Comparison of ENCODE assay signal across 17 cellular contexts in the genomic region with DNA sequence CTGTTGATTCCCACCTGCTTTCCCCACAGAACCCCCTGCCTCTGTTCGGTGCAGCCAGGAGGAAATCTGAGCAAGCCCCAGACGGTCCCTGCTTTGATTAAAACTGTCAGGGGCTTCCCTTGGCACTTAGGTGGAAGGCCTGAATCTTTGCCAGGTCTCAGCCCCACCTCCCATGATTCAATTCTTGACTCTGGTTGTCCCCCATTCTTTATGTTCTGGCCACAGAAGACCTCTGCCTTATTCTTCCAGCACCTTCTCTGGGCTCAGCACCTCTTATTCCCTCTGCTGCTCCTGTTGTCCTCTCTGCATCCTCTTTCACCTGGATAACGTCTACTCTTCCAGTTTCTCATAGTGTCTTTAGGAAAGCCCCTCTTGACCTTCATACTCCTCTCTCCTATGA.
DNase-seq lines count a peak whose midpoint lies in the region; ATAC-seq, FAIRE-seq and TF ChIP-seq lines count a peak whose summit lies in the region.
"Had no signal": no experiment of that assay in that cellular context is flagged by ENCODE, and none has a peak within 500 bp of the region (broad histone marks: within the 10 kb centered on the region; RNA-seq: fewer than 3 reads in every experiment).

No MANE protein-coding gene starts in this region.

- H3K36me3 Mint-ChIP-seq in nephron progenitor cell (ENCODE audit: low read depth), result peaks cover 12% of the 10 kb centered on the region
- H3K36me3 Mint-ChIP-seq: CD14-positive monocyte; CD4-positive, alpha-beta memory T cell had no signal

- H3K9me3 ChIP-seq in right lobe of liver, result no peaks in the 10 kb centered on the region
- H3K9me3 ChIP-seq: BLaER1 had no signal

- 78% methylated on average over 3 of the region's 3 CpGs for WGBS in right lobe of liver (ENCODE audit: insufficient coverage, low coverage, low lambda C conversion rate, missing lambda C conversion rate)

- H3K4me1 Mint-ChIP-seq in nephron progenitor cell, result peaks cover 69% of the 10 kb centered on the region
- H3K4me1 Mint-ChIP-seq: CD14-positive monocyte; CD4-positive, alpha-beta memory T cell had no signal

- TF ChIP-seq POLR2A in GM12892 (IDR thresholded peaks at IDR 0.05; ENCODE audit: low read depth, low read length), result no peak
- TF ChIP-seq POLR2A in right lobe of liver (IDR thresholded peaks at IDR 0.05), result no peak

- H3K9me3 Mint-ChIP-seq in nephron progenitor cell, result no peaks in the 10 kb centered on the region
- H3K9me3 Mint-ChIP-seq: HFFc6 had no signal

- peaks cover 0 to 10% (median 5%) of the 10 kb centered on the region in 4 donors for H3K4me1 ChIP-seq in right lobe of liver

- peak overlapping the region; percentile 76 for H3K27ac Mint-ChIP-seq in nephron progenitor cell
- H3K27ac Mint-ChIP-seq: CD14-positive monocyte; CD4-positive, alpha-beta memory T cell; HFFc6 had no signal

- no peak overlapping the region for H3K4me3 ChIP-seq in right lobe of liver
- H3K4me3 ChIP-seq: BLaER1 had no signal

- no peak overlapping the region for H3K27ac ChIP-seq in right lobe of liver
- H3K27ac ChIP-seq: BLaER1, KMS-11 had no signal

- no peak overlapping the region for H3K4me3 Mint-ChIP-seq in nephron progenitor cell
- H3K4me3 Mint-ChIP-seq: CD14-positive monocyte; CD4-positive, alpha-beta memory T cell; HFFc6 had no signal

- no peaks in the 10 kb centered on the region for H3K27me3 ChIP-seq in right lobe of liver
- H3K27me3 ChIP-seq: BLaER1 had no signal

- TF ChIP-seq CTCF in nephron progenitor cell (IDR thresholded peaks at IDR 0.05) (no peak), right lobe of liver (IDR thresholded peaks at IDR 0.05) (no peak)

- H3K27me3 Mint-ChIP-seq in nephron progenitor cell (ENCODE audit: low read depth, poor library complexity), result no peaks in the 10 kb centered on the region

- intact Hi-C loops in right lobe of liver (cut with DNase I), result no loop called here

- H3K36me3 ChIP-seq in right lobe of liver, result no peaks in the 10 kb centered on the region
- H3K36me3 ChIP-seq: BLaER1 had no signal

- DNase-seq in GM12892 (ENCODE audit: insufficient read length) (no peak), NCI-H69 (lab: John Stamatoyannopoulos, UW) (peak; percentile 36), nephron progenitor cell (no peak), NCI-H748 treated with DMSO at 0.1 percent for 48 hours (lab: John Stamatoyannopoulos, UW) (no peak), right lobe of liver (no peak)
- no peak for DNase-seq in activated effector memory CD4-positive, alpha-beta T cell treated with Interleukin-2 at 50 U/mL for 16 hours
- DNase-seq: 8988T; CD4-positive, alpha-beta memory T cell; DMS153; DMS79 treated with DMSO at 0.1 percent for 48 hours; GF-D8; HFFc6 had no signal

- ATAC-seq in GM21717 (IDR thresholded peaks at IDR 0.05; ENCODE audit: unreplicated experiment), result peak; percentile 46
- no peak for ATAC-seq in right lobe of liver
- ATAC-seq: HCT116 had no signal

- peak; percentile 5 for FAIRE-seq in GM12892 (lab: Jason Lieb, UNC)
